1 cellular context compared by ENCODE assay signal in the genomic region with DNA sequence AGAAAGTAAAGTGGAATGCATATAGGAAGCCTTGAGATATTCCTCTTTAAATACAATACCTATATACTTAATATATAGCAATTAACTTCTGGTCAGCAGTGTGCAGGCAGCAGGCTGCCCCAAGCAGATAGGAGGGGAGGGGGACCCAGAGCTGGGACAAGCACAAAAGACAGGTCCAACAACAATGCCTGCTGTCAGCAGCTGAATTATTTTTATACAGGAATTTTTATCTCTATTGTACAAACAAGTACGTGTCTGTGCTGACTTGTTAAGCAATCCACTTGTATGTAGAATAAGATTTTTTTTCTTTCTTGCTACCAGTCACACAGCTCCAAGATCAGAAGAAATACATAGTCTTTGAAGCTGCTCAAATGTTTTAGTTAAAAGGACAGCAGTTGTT.
TF ChIP-seq lines count a peak whose summit lies in the region.

No MANE protein-coding gene starts in this region.

TF ChIP-seq in GM12878, 131 proteins besides CTCF, POLR2A, EP300 and RAD21 (continued from another document):
- no peak for TF ChIP-seq ZBTB40 (IDR thresholded peaks at IDR 0.05; ENCODE audit: borderline replicate concordance)
